ENCODE assay signal across 8 cellular contexts in genomic region chr1:154558610-154559495, GRCh38. TPM values are rescaled to one million over a fixed set of nuclear protein-coding genes. Genes with fewer than 3 reads are reported as not detected.
DNase-seq lines count a peak whose midpoint lies in the region; ATAC-seq and TF ChIP-seq lines count a peak whose summit lies in the region.

Gene UBE2Q1 (minus strand): TSS chr1:154558662. CDS start chr1:154558553, 109 bp downstream.

- peak; percentile 99 to 100 (median 99) for DNase-seq in CD8-positive, alpha-beta T cell
- DNase-seq in HS-27A (ENCODE audit: low read depth) (peak; percentile 92), NK-92 (lab: John Stamatoyannopoulos, UW; ENCODE audit: unreplicated experiment) (peak; percentile 96), lung (ENCODE audit: low spot score) (peak; percentile 99)
- peak; percentile 99 for DNase-seq in activated CD8-positive, alpha-beta memory T cell treated with anti-CD3 and anti-CD28 coated beads for 1 hour (ENCODE audit: extremely low read depth in 1 of 2, low read depth in 1 of 2)
- peak; percentile 99 for DNase-seq in effector CD4-positive, alpha-beta T cell
- DNase-seq in stimulated activated CD4-positive, alpha-beta T cell treated with anti-CD3 and anti-CD28 coated beads, TNF-alpha, amount 100 ng/mL, for 4 hours (ENCODE audit: low read depth in 3 of 3) = peak; percentile 99 to 100 (median 99)

- H3K27ac Mint-ChIP-seq in CD8-positive, alpha-beta T cell = peak within 1 kb of the TSS; percentile 89

- CTCF ChIA-PET in CD8-positive, alpha-beta T cell (lab: Charles Lee) = interaction anchor here (0.6 to 2.5 kb wide), 31 partner anchors 10 to 887 kb away, joined by 3 to 19 read pairs (median 4); partner anchors contain the start of genes ADAR, NPR1, PMVK and PYGO2

- peaks cover 15% of the 10 kb centered on the region for H3K36me3 ChIP-seq in CD8-positive, alpha-beta T cell (ENCODE audit: insufficient read depth, low read length)
- H3K36me3 ChIP-seq in lung (ENCODE audit: control insufficient read depth in 2 of 2, insufficient read depth in 2 of 2, low read length in 2 of 2) = peaks cover 11 to 21% of the 10 kb centered on the region in 2 donors

- intact Hi-C loops in CD8-positive, alpha-beta T cell (cut with DNase I, micrococcal nuclease) = loop anchor here (1.0 to 10.0 kb wide), 25 partner anchors 49 to 636 kb away; partner anchors contain the start of genes ADAR (in 2 of the 2), ATP8B2 (in 2 of the 2), ADAM15 (in 1 of the 2) and CKS1B (in 1 of the 2)

- H3K4me1 Mint-ChIP-seq in CD8-positive, alpha-beta T cell (ENCODE audit: low read depth) = peaks cover 35% of the 10 kb centered on the region

- WGBS in lung, 2 donors = 1% methylated on average over 52 to 77 of the region's 77 CpGs

- H3K4me3 Mint-ChIP-seq in CD8-positive, alpha-beta T cell = peak within 1 kb of the TSS; percentile 90

- H3K9me3 ChIP-seq in CD8-positive, alpha-beta T cell (ENCODE audit: low read length) = no peaks in the 10 kb centered on the region
- no peaks in the 10 kb centered on the region for H3K9me3 ChIP-seq in lung (ENCODE audit: control insufficient read depth in 2 of 2, insufficient read depth in 1 of 2, low read length in 1 of 2)

- H3K27ac ChIP-seq in CD8-positive, alpha-beta T cell (ENCODE audit: low read depth, low read length) = peak within 1 kb of the TSS; percentile 63
- peak within 1 kb of the TSS; percentile 83 to 90 for H3K27ac ChIP-seq in lung (ENCODE audit: low read depth in 1 of 2, low read length in 1 of 2)

- no peaks in the 10 kb centered on the region for H3K9me3 Mint-ChIP-seq in CD8-positive, alpha-beta T cell

- POLR2A ChIA-PET in CD8-positive, alpha-beta T cell (lab: Charles Lee) = interaction anchor here (1.1 to 1.3 kb wide), 3 partner anchors 377 to 449 kb away, joined by 3 read pairs; partner anchors contain the start of gene PMVK

- peaks cover 20% of the 10 kb centered on the region for H3K4me1 ChIP-seq in CD8-positive, alpha-beta T cell (ENCODE audit: insufficient read depth, low read length)
- H3K4me1 ChIP-seq in lung (ENCODE audit: control insufficient read depth in 2 of 2, insufficient read depth in 2 of 2, low read length in 2 of 2) = peaks cover 10 to 12% of the 10 kb centered on the region in 2 donors

- peak; percentile 88 for ATAC-seq in CD8-positive, alpha-beta T cell
- peak; percentile 78 for ATAC-seq in GM19467 (IDR thresholded peaks at IDR 0.05; ENCODE audit: unreplicated experiment)
- ATAC-seq in lung (ENCODE audit: insufficient read depth, low FRiP score) = peak; percentile 93

- TF ChIP-seq CTCF in CD8-positive, alpha-beta T cell (IDR thresholded peaks at IDR 0.05) = no peak
- no peak for TF ChIP-seq CTCF in lung (IDR thresholded peaks at IDR 0.05; ENCODE audit: control extremely low read depth, extremely low read depth)

- H3K36me3 Mint-ChIP-seq in CD8-positive, alpha-beta T cell = peaks cover 32% of the 10 kb centered on the region

- no peaks in the 10 kb centered on the region for H3K27me3 Mint-ChIP-seq in CD8-positive, alpha-beta T cell (ENCODE audit: low read depth)

- H3K4me3 ChIP-seq in CD8-positive, alpha-beta T cell (ENCODE audit: low read depth, low read length) = peak within 1 kb of the TSS; percentile 70
- peak within 1 kb of the TSS; percentile 75 for H3K4me3 ChIP-seq in lung

- H3K27me3 ChIP-seq in CD8-positive, alpha-beta T cell (ENCODE audit: insufficient read depth, low read length) = no peaks in the 10 kb centered on the region
- no peaks in the 10 kb centered on the region for H3K27me3 ChIP-seq in lung (ENCODE audit: control insufficient read depth, insufficient read depth)

RNA-seq across cellular contexts. Expression of gene UBE2Q1, which starts in this region (rescaled TPM):
- total RNA-seq in CD8-positive, alpha-beta T cell = 10 to 100 TPM; 77.5 to 77.7 TPM
- total RNA-seq in lung = 10 to 100 TPM; 38.6 to 87.3 TPM
- 10 to 100 TPM; 34.3 to 47.9 TPM for polyA plus RNA-seq in lung

Comparison
In these comparisons a context has a peak if more than half of its experiments do, and no peak if none do; other contexts are left out.
1. Peak in every context shown above with its lines: DNase-seq, ATAC-seq, H3K4me3 ChIP-seq and H3K27ac ChIP-seq.